Comparison of ENCODE assay signal across 29 cellular contexts in the genomic region with DNA sequence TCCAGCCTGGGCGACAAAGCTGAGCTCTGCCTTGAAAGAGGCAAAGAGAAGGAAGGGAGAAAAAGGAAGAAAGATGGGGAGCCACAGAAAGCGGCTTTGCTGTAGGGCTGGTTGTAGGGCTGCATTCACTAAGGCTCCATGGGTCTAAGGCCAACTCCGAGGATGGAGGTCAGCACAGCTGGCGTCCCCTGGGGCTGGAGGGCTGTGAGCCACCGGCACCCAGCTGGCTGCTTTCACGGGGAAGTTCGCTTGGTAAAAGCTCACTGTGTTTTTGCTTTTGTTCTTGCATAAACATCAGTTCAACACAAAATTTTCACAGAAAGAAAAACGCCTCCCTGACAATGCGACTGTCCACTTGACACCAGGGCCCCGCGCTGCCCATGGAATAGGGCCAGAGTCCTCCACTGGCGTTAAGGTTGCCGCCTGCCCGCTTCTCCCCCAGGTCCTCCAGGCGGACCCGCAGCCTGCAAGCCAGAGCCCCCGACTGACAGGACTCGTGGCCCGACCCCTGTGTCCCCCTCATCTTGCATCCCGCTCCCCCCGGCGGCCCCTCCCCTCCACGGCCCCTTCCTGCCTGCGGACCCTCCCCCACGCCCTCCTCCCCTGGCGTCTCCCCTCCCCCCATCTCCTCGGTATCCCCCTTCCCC. TPM values are rescaled to one million over a fixed set of nuclear protein-coding genes. Genes with fewer than 3 reads are reported as not detected.
DNase-seq lines count a peak whose midpoint lies in the region; ATAC-seq, FAIRE-seq and TF ChIP-seq lines count a peak whose summit lies in the region.
"Had no signal": no experiment of that assay in that cellular context is flagged by ENCODE, and none has a peak within 500 bp of the region (broad histone marks: within the 10 kb centered on the region; RNA-seq: fewer than 3 reads in every experiment).

No MANE protein-coding gene starts in this region.

- DNase-seq in natural killer cell = no peak
- no peak for DNase-seq in natural killer cell treated with Interleukin-12 subunit alpha and Interleukin-12 subunit beta and Interleukin-15 and Interleukin-18, amount 100 ng/mL, for 72 hours (ENCODE audit: low spot score)
- DNase-seq in SJCRH30 = peak; percentile 32 to 43
- DNase-seq in effector memory CD8-positive, alpha-beta T cell = no peak
- DNase-seq in D721Med (ENCODE audit: insufficient read length, low spot score) = no peak
- DNase-seq: activated CD4-positive, alpha-beta T cell treated with anti-CD3 and anti-CD28 coated beads for 4 hours; activated naive CD4-positive, alpha-beta T cell treated with anti-CD3 and anti-CD28 coated beads, Interleukin-2, amount 50 U/mL, for 16 hours; CD4-positive, CD25-positive, alpha-beta regulatory T cell; central memory CD4-positive, alpha-beta T cell; DMS153; dorsolateral prefrontal cortex; HFFc6; kidney glomerular epithelial cell; MG63; NCI-H1436; NCI-H2107; NCI-H446 treated with DMSO at 0.1 percent for 48 hours; PC-3; Right ventricle myocardium superior; spleen; stimulated activated CD4-positive, alpha-beta T cell treated with anti-CD3 and anti-CD28 coated beads, Interleukin-2, amount 100 ng/mL, for 48 hours; stimulated activated naive CD4-positive, alpha-beta T cell; testis had no signal

- intact Hi-C loops in natural killer cell (cut with micrococcal nuclease) = no loop called here

- no peaks in the 10 kb centered on the region for H3K36me3 Mint-ChIP-seq in natural killer cell
- H3K36me3 Mint-ChIP-seq in natural killer cell treated with Interleukin-12 subunit alpha and Interleukin-12 subunit beta and Interleukin-15 and Interleukin-18, amount 100 ng/mL, for 72 hours = no peaks in the 10 kb centered on the region
- H3K36me3 Mint-ChIP-seq in nephron (ENCODE audit: low read depth) = no peaks in the 10 kb centered on the region
- no peaks in the 10 kb centered on the region for H3K36me3 Mint-ChIP-seq in effector memory CD8-positive, alpha-beta T cell (ENCODE audit: insufficient read depth)
- H3K36me3 Mint-ChIP-seq: CD4-positive, CD25-positive, alpha-beta regulatory T cell had no signal

- H3K4me3 ChIP-seq in SJCRH30 = no peak overlapping the region
- H3K4me3 ChIP-seq: MG63 had no signal

- peak overlapping the region; percentile 66 for H3K4me3 Mint-ChIP-seq in natural killer cell
- no peak overlapping the region for H3K4me3 Mint-ChIP-seq in natural killer cell treated with Interleukin-12 subunit alpha and Interleukin-12 subunit beta and Interleukin-15 and Interleukin-18, amount 100 ng/mL, for 72 hours
- H3K4me3 Mint-ChIP-seq in nephron = peak overlapping the region; percentile 8 to 57 (median 27)
- peak overlapping the region in 1 of 2 donors; percentile 26 for H3K4me3 Mint-ChIP-seq in effector memory CD8-positive, alpha-beta T cell
- H3K4me3 Mint-ChIP-seq: activated T-helper 1 cell treated with anti-CD3 and anti-CD28 coated beads, Interleukin-12 subunit alpha, Interleukin-12 subunit beta, Interleukin-2, Interleukin-4 antibody, amounts not matched to agents 30 ng/mL and 10 ng/mL and 1 ng/mL, durations not matched to agents 14 hours and 24 hours and 36 hours; HFFc6 had no signal

- ATAC-seq in natural killer cell = no peak
- no peak for ATAC-seq in natural killer cell treated with Interleukin-12 subunit alpha and Interleukin-12 subunit beta and Interleukin-15 and Interleukin-18, amount 100 ng/mL, for 72 hours
- no peak for ATAC-seq in GM18519 (IDR thresholded peaks at IDR 0.05; ENCODE audit: low FRiP score, unreplicated experiment)
- ATAC-seq in effector memory CD8-positive, alpha-beta T cell (replicated peaks) = no peak
- ATAC-seq: PC-3 had no signal

- H3K27ac ChIP-seq in SJCRH30 = no peak overlapping the region
- H3K27ac ChIP-seq: ascending aorta, dorsolateral prefrontal cortex, spleen, testis, vagina had no signal

- H3K4me1 ChIP-seq in SJCRH30 = no peaks in the 10 kb centered on the region
- H3K4me1 ChIP-seq: ascending aorta, testis had no signal

- H3K27me3 Mint-ChIP-seq in natural killer cell (ENCODE audit: low read depth in 2 of 2) (peaks cover 26 to 43% of the 10 kb centered on the region in 2 donors), nephron (ENCODE audit: low read depth) (peaks cover 51% of the 10 kb centered on the region)
- peaks cover 19 to 35% of the 10 kb centered on the region in 2 donors for H3K27me3 Mint-ChIP-seq in natural killer cell treated with Interleukin-12 subunit alpha and Interleukin-12 subunit beta and Interleukin-15 and Interleukin-18, amount 100 ng/mL, for 72 hours
- peaks cover 37 to 44% of the 10 kb centered on the region in 2 donors for H3K27me3 Mint-ChIP-seq in effector memory CD8-positive, alpha-beta T cell

- H3K36me3 ChIP-seq in SJCRH30 = no peaks in the 10 kb centered on the region
- H3K36me3 ChIP-seq: ascending aorta, MG63, spleen, vagina had no signal

- H3K9me3 Mint-ChIP-seq in natural killer cell = no peaks in the 10 kb centered on the region
- H3K9me3 Mint-ChIP-seq in natural killer cell treated with Interleukin-12 subunit alpha and Interleukin-12 subunit beta and Interleukin-15 and Interleukin-18, amount 100 ng/mL, for 72 hours = no peaks in the 10 kb centered on the region
- peaks cover 3% of the 10 kb centered on the region for H3K9me3 Mint-ChIP-seq in nephron
- no peaks in the 10 kb centered on the region for H3K9me3 Mint-ChIP-seq in effector memory CD8-positive, alpha-beta T cell
- H3K9me3 Mint-ChIP-seq: activated T-helper 1 cell treated with anti-CD3 and anti-CD28 coated beads, Interleukin-12 subunit alpha, Interleukin-12 subunit beta, Interleukin-2, Interleukin-4 antibody, amounts not matched to agents 30 ng/mL and 10 ng/mL and 1 ng/mL, durations not matched to agents 14 hours and 24 hours and 36 hours; HFFc6 had no signal

- H3K27ac Mint-ChIP-seq in natural killer cell = no peak overlapping the region
- no peak overlapping the region for H3K27ac Mint-ChIP-seq in natural killer cell treated with Interleukin-12 subunit alpha and Interleukin-12 subunit beta and Interleukin-15 and Interleukin-18, amount 100 ng/mL, for 72 hours
- peak overlapping the region in 1 of 3 experiments; percentile 4 for H3K27ac Mint-ChIP-seq in nephron
- H3K27ac Mint-ChIP-seq in effector memory CD8-positive, alpha-beta T cell = peak overlapping the region in 1 of 2 donors; percentile 24
- H3K27ac Mint-ChIP-seq: activated T-helper 1 cell treated with anti-CD3 and anti-CD28 coated beads, Interleukin-12 subunit alpha, Interleukin-12 subunit beta, Interleukin-2, Interleukin-4 antibody, amounts not matched to agents 30 ng/mL and 10 ng/mL and 1 ng/mL, durations not matched to agents 14 hours and 24 hours and 36 hours; HFFc6 had no signal

- no peak for FAIRE-seq in D721Med (lab: Jason Lieb, UNC)
- FAIRE-seq: G401.6 had no signal

- H3K9me3 ChIP-seq in SJCRH30 (replicated peaks) = no peaks in the 10 kb centered on the region
- H3K9me3 ChIP-seq: ascending aorta, MG63, spleen, testis, vagina had no signal

- TF ChIP-seq CTCF in natural killer cell (IDR thresholded peaks at IDR 0.05) = no peak
- TF ChIP-seq CTCF in nephron (IDR thresholded peaks at IDR 0.05; ENCODE audit: unreplicated experiment in 3 of 3) = no peak
- no peak for TF ChIP-seq CTCF in D721Med (IDR thresholded peaks at IDR 0.05; ENCODE audit: insufficient read depth, missing control alignments)

- peaks cover 5% of the 10 kb centered on the region; the same call in 1 of the 2 replicates for H3K27me3 ChIP-seq in SJCRH30
- H3K27me3 ChIP-seq: MG63, testis, vagina had no signal

- H3K4me1 Mint-ChIP-seq in natural killer cell (no peaks in the 10 kb centered on the region), nephron (peaks cover 17% of the 10 kb centered on the region)
- H3K4me1 Mint-ChIP-seq in natural killer cell treated with Interleukin-12 subunit alpha and Interleukin-12 subunit beta and Interleukin-15 and Interleukin-18, amount 100 ng/mL, for 72 hours (ENCODE audit: low read depth in 2 of 2) = no peaks in the 10 kb centered on the region
- peaks cover 0 to 3% of the 10 kb centered on the region in 2 donors for H3K4me1 Mint-ChIP-seq in effector memory CD8-positive, alpha-beta T cell (ENCODE audit: low read depth in 2 of 2)

RNA-seq across cellular contexts. Expression of gene RNF212, which starts 1.1 kb away (rescaled TPM):
- 1 to 10 TPM; 1.0 to 2.0 (median 1.7) TPM for total RNA-seq in natural killer cell
- total RNA-seq in natural killer cell treated with Interleukin-12 subunit alpha and Interleukin-12 subunit beta and Interleukin-15 and Interleukin-18, amount 100 ng/mL, for 72 hours = 1 to 10 TPM in 1 of 2 donors, under 1 TPM in 1; 0.89 to 1.5 TPM
- not detected in 2 replicates for total RNA-seq in SJCRH30 (2014; rRNA removed; shearing (Covaris generic))
- total RNA-seq: ascending aorta, HFFc6, PC-3 had no signal

Comparison
In these comparisons a context has a peak if more than half of its experiments do, and no peak if none do; other contexts are left out.
1. DNase-seq: peak in SJCRH30 (2 of 2); none in natural killer cell (single experiment), natural killer cell treated with Interleukin-12 subunit alpha and Interleukin-12 subunit beta and Interleukin-15 and Interleukin-18, amount 100 ng/mL, for 72 hours (single experiment), effector memory CD8-positive, alpha-beta T cell (0 of 3) and D721Med (single experiment).